ENCODE assay signal across 11 cellular contexts in genomic region chr6:24990944-24991747, GRCh38. TPM values are rescaled to one million over a fixed set of nuclear protein-coding genes. Genes with fewer than 3 reads are reported as not detected.
A peak's percentile ranks its signal among the peaks of the same experiment; 100 is the strongest.
DNase-seq lines count a peak whose midpoint lies in the region; ATAC-seq and TF ChIP-seq lines count a peak whose summit lies in the region.
"Had no signal": no experiment of that assay in that cellular context is flagged by ENCODE, and none has a peak within 500 bp of the region (broad histone marks: within the 10 kb centered on the region; RNA-seq: fewer than 3 reads in every experiment).

No MANE protein-coding gene starts in this region.

- H3K79me1 ChIP-seq in trophoblast cell (ENCODE audit: low read length) = peaks cover 3% of the 10 kb centered on the region

- peaks cover 24% of the 10 kb centered on the region for H3K36me3 Mint-ChIP-seq in activated CD4-positive, alpha-beta T cell treated with anti-CD3 and anti-CD28 coated beads, Interleukin-2, amount 10 ng/mL, durations not matched to agents 24 days and 14 days (ENCODE audit: low read depth)
- H3K36me3 Mint-ChIP-seq in activated naive CD8-positive, alpha-beta T cell = peaks cover 7% of the 10 kb centered on the region

- H4K91ac ChIP-seq in trophoblast cell (ENCODE audit: low read depth, low read length) = peak overlapping the region; percentile 73

- no peak overlapping the region for H4K12ac ChIP-seq in trophoblast cell (ENCODE audit: low read depth, low read length)

- H3K27me3 ChIP-seq in trophoblast cell (ENCODE audit: insufficient read depth, low read length) (no peaks in the 10 kb centered on the region), right atrium auricular region (no peaks in the 10 kb centered on the region)

- WGBS in trophoblast cell (ENCODE audit: extremely low coverage, insufficient coverage, insufficient read length) = no CpG with 5 or more reads among the region's 4 CpGs

- H3K27ac ChIP-seq in trophoblast cell (ENCODE audit: low read depth, low read length) (no peak overlapping the region), right atrium auricular region (no peak overlapping the region)
- H3K27ac ChIP-seq: A549, SK-N-MC had no signal

- peak overlapping the region; percentile 54 for H3K14ac ChIP-seq in trophoblast cell (ENCODE audit: low read length)

- peaks cover 36% of the 10 kb centered on the region for H3K4me1 Mint-ChIP-seq in activated CD4-positive, alpha-beta T cell treated with anti-CD3 and anti-CD28 coated beads, Interleukin-2, amount 10 ng/mL, durations not matched to agents 24 days and 14 days
- peaks cover 58% of the 10 kb centered on the region for H3K4me1 Mint-ChIP-seq in activated naive CD8-positive, alpha-beta T cell (ENCODE audit: low read depth)

- H3K79me2 ChIP-seq in trophoblast cell (ENCODE audit: control insufficient read depth, insufficient read depth, low read length, poor library complexity) = no peaks in the 10 kb centered on the region

- peak overlapping the region; percentile 85 for H3K27ac Mint-ChIP-seq in activated CD4-positive, alpha-beta T cell treated with anti-CD3 and anti-CD28 coated beads, Interleukin-2, amount 10 ng/mL, durations not matched to agents 24 days and 14 days
- H3K27ac Mint-ChIP-seq in activated naive CD8-positive, alpha-beta T cell = peak overlapping the region; percentile 94

- no peak overlapping the region for H2AFZ ChIP-seq in trophoblast cell (ENCODE audit: insufficient read depth, low read length, poor library complexity)

- H3K9ac ChIP-seq in trophoblast cell (ENCODE audit: low read length) = no peak overlapping the region

- peak overlapping the region; percentile 84 for H2BK12ac ChIP-seq in trophoblast cell (ENCODE audit: low read length)

- H3K18ac ChIP-seq in trophoblast cell (ENCODE audit: low read length) = no peak overlapping the region

- peak; percentile 7 for ATAC-seq in HG02870 (IDR thresholded peaks at IDR 0.05; ENCODE audit: unreplicated experiment)
- no peak for ATAC-seq in HG02759 (IDR thresholded peaks at IDR 0.05; ENCODE audit: unreplicated experiment)

- H3K4me3 Mint-ChIP-seq in activated CD4-positive, alpha-beta T cell treated with anti-CD3 and anti-CD28 coated beads, Interleukin-2, amount 10 ng/mL, durations not matched to agents 24 days and 14 days = peak overlapping the region; percentile 34
- peak overlapping the region; percentile 41 for H3K4me3 Mint-ChIP-seq in activated naive CD8-positive, alpha-beta T cell
- H3K4me3 Mint-ChIP-seq: neural crest cell had no signal

- H3K9me3 ChIP-seq in trophoblast cell (ENCODE audit: insufficient read depth, low read depth, low read length) (peaks cover 3% of the 10 kb centered on the region), right atrium auricular region (peaks cover 0 to 6% of the 10 kb centered on the region in 2 donors)

- H3K4me2 ChIP-seq in trophoblast cell (ENCODE audit: low read length) = no peak overlapping the region
- H3K4me2 ChIP-seq: A549 had no signal

- no peak for TF ChIP-seq CTCF in right atrium auricular region (IDR thresholded peaks at IDR 0.05)

- no peak for DNase-seq in activated CD4-positive, alpha-beta T cell treated with anti-CD3 and anti-CD28 coated beads, Interleukin-2, amount 10 ng/mL, durations not matched to agents 24 days and 14 days
- DNase-seq in activated CD4-positive, alpha-beta T cell treated with anti-CD3 and anti-CD28 coated beads, Interleukin-2, amount 50 U/mL, for 48 hours = no peak
- DNase-seq in trophoblast cell (no peak), mesenteric fat pad (ENCODE audit: low spot score) (no peak), right atrium auricular region (ENCODE audit: low spot score) (no peak)

- H2BK5ac ChIP-seq in trophoblast cell (ENCODE audit: low read depth, low read length, poor library complexity) = peak overlapping the region; percentile 74

- no peaks in the 10 kb centered on the region for H3K36me3 ChIP-seq in trophoblast cell (ENCODE audit: control insufficient read depth in 1 of 2, insufficient read depth in 2 of 2, low read length in 2 of 2)
- no peaks in the 10 kb centered on the region for H3K36me3 ChIP-seq in right atrium auricular region

- peak overlapping the region; percentile 78 for H2BK120ac ChIP-seq in trophoblast cell (ENCODE audit: insufficient read depth, low read length, poor library complexity)

- peaks cover 13% of the 10 kb centered on the region for H3K9me3 Mint-ChIP-seq in activated CD4-positive, alpha-beta T cell treated with anti-CD3 and anti-CD28 coated beads, Interleukin-2, amount 10 ng/mL, durations not matched to agents 24 days and 14 days
- H3K9me3 Mint-ChIP-seq in activated naive CD8-positive, alpha-beta T cell (ENCODE audit: low read depth) = no peaks in the 10 kb centered on the region

- intact Hi-C loops in activated CD4-positive, alpha-beta T cell treated with anti-CD3 and anti-CD28 coated beads, Interleukin-2, amount 10 ng/mL, durations not matched to agents 24 days and 14 days (cut with micrococcal nuclease) = no loop called here

- no peak overlapping the region for H3K4ac ChIP-seq in trophoblast cell (ENCODE audit: low read depth, low read length)

- H3K4me3 ChIP-seq in trophoblast cell (ENCODE audit: low read depth, low read length) = no peak overlapping the region
- no peak overlapping the region for H3K4me3 ChIP-seq in right atrium auricular region
- H3K4me3 ChIP-seq: A549, SK-N-MC had no signal

- H3K23ac ChIP-seq in trophoblast cell (ENCODE audit: low read length) = no peak overlapping the region

- peaks cover 0 to 6% of the 10 kb centered on the region in 2 experiments for H3K4me1 ChIP-seq in trophoblast cell (ENCODE audit: control insufficient read depth in 1 of 2, insufficient read depth in 2 of 2, low read length in 2 of 2)
- no peaks in the 10 kb centered on the region for H3K4me1 ChIP-seq in right atrium auricular region
- H3K4me1 ChIP-seq: A549 had no signal

- H4K8ac ChIP-seq in trophoblast cell (ENCODE audit: low read depth, low read length) = no peak overlapping the region

- H2AK5ac ChIP-seq in trophoblast cell (ENCODE audit: low read length) = peak overlapping the region; percentile 44

- no peaks in the 10 kb centered on the region for H3K27me3 Mint-ChIP-seq in activated CD4-positive, alpha-beta T cell treated with anti-CD3 and anti-CD28 coated beads, Interleukin-2, amount 10 ng/mL, durations not matched to agents 24 days and 14 days
- no peaks in the 10 kb centered on the region for H3K27me3 Mint-ChIP-seq in activated naive CD8-positive, alpha-beta T cell

RNA-seq across cellular contexts. Expression of gene RIPOR2, which starts 55.4 kb away (rescaled TPM):
- total RNA-seq in activated CD4-positive, alpha-beta T cell treated with anti-CD3 and anti-CD28 coated beads, Interleukin-2, amount 10 ng/mL, durations not matched to agents 24 days and 14 days = 25.3 and 26.5 TPM in 2 replicates
- 114 and 123 TPM in 2 replicates for polyA plus RNA-seq in trophoblast cell (2013)
- total RNA-seq in mesenteric fat pad = 28.2 TPM
- 1 to 10 TPM; 2.4 to 7.3 TPM for total RNA-seq in right atrium auricular region
